Comparison of ENCODE assay signal across 8 cellular contexts in the genomic region with DNA sequence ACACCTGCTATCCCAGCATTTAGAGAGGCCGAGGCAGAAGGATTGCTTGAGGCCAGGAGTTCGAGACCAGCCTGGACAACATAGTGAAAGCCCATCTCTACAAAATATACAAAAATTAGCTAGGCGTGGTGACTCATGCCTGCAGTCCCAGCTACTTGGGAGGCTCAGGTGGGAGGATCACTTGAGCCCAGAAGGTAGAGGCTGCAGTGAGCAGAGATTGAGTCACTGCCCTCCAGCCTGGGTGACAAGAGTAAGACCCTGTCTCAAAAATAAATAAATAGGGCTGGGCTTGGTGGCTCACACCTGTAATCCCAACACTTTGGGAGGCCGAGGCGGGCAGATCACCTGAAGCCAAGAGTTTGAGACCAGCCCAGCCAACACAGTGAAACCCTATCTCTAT. TPM values are rescaled to one million over a fixed set of nuclear protein-coding genes. Genes with fewer than 3 reads are reported as not detected.
DNase-seq lines count a peak whose midpoint lies in the region; ATAC-seq, FAIRE-seq and TF ChIP-seq lines count a peak whose summit lies in the region.
"Not testable (repeated sequence)": the region's sequence is repeated elsewhere in the genome, so short reads cannot be mapped to it uniquely, and the experiment has no call there.

No MANE protein-coding gene starts in this region.

- H3K4me3 ChIP-seq in A549; astrocyte (ENCODE audit: insufficient read depth, low read depth, low read length); iPS-20b (ENCODE audit: low read length); stomach: not testable (repeated sequence)

- H3K79me2 ChIP-seq in astrocyte (ENCODE audit: insufficient read depth, low read length) = not testable (repeated sequence)

- POLR2A ChIA-PET in A549 (lab: Yijun Ruan, JAX) = interaction anchor here (0.8 to 3.9 kb wide), 3 partner anchors 12 to 157 kb away, joined by 3 to 44 read pairs (median 3); a partner anchor contains a TSS
- POLR2A ChIA-PET in activated CD8-positive, alpha-beta T cell treated with anti-CD3 and anti-CD28 coated beads, Interleukin-2, amount 10 ng/mL, durations not matched to agents 7 days and 5 days (lab: Charles Lee) = interaction anchor here (1.0 to 5.7 kb wide), 3 partner anchors 13 to 147 kb away, joined by 4 to 46 read pairs (median 5); a partner anchor contains a TSS

- not testable (repeated sequence) for H3K9ac ChIP-seq in astrocyte (ENCODE audit: low read length)
- H3K9ac ChIP-seq in iPS-20b (ENCODE audit: low read depth, low read length) = peak overlapping the region; percentile 19; the same call in 1 of the 2 replicates

- not testable (repeated sequence) for H3K9me3 ChIP-seq in A549; astrocyte (ENCODE audit: insufficient read depth, low read depth, low read length); iPS-20b (ENCODE audit: insufficient read depth, low read depth, low read length); stomach

- not testable (repeated sequence) for H3K4me1 ChIP-seq in A549; iPS-20b (ENCODE audit: insufficient read depth, low read length)
- H3K4me1 ChIP-seq in astrocyte (ENCODE audit: insufficient read depth, low read length) = peaks cover 16% of the 10 kb centered on the region
- peaks cover 11 to 23% (median 20%) of the 10 kb centered on the region in 4 donors for H3K4me1 ChIP-seq in stomach

- not testable (repeated sequence) for TF ChIP-seq EP300 in A549 (IDR thresholded peaks at IDR 0.05); stomach (IDR thresholded peaks at IDR 0.05)

- not testable (repeated sequence) for H3K4me1 Mint-ChIP-seq in T-helper 1 cell treated with Interleukin-12 subunit alpha and Interleukin-12 subunit beta and Interleukin-4 antibody, amounts not matched to agents 30 μg/mL and 1 μg/mL, for 36 hours (ENCODE audit: low read depth); astrocyte (ENCODE audit: low read depth, unreplicated experiment); nephron
- peaks cover 23% of the 10 kb centered on the region for H3K4me1 Mint-ChIP-seq in activated CD8-positive, alpha-beta T cell treated with anti-CD3 and anti-CD28 coated beads, Interleukin-2, amount 10 ng/mL, durations not matched to agents 7 days and 5 days (ENCODE audit: low read depth)

- intact Hi-C loops in stomach (cut with DNase I; ENCODE audit: low total_unique reads) = not testable (repeated sequence)

- H3K36me3 Mint-ChIP-seq in T-helper 1 cell treated with Interleukin-12 subunit alpha and Interleukin-12 subunit beta and Interleukin-4 antibody, amounts not matched to agents 30 μg/mL and 1 μg/mL, for 36 hours (ENCODE audit: low read depth); activated CD8-positive, alpha-beta T cell treated with anti-CD3 and anti-CD28 coated beads, Interleukin-2, amount 10 ng/mL, durations not matched to agents 7 days and 5 days (ENCODE audit: low read depth); astrocyte (ENCODE audit: low read depth, unreplicated experiment); nephron (ENCODE audit: low read depth): not testable (repeated sequence)

- H3K27me3 Mint-ChIP-seq in T-helper 1 cell treated with Interleukin-12 subunit alpha and Interleukin-12 subunit beta and Interleukin-4 antibody, amounts not matched to agents 30 μg/mL and 1 μg/mL, for 36 hours (ENCODE audit: low read depth); activated CD8-positive, alpha-beta T cell treated with anti-CD3 and anti-CD28 coated beads, Interleukin-2, amount 10 ng/mL, durations not matched to agents 7 days and 5 days (ENCODE audit: low read depth); astrocyte (ENCODE audit: low read depth, unreplicated experiment); nephron (ENCODE audit: low read depth): not testable (repeated sequence)

- not testable (repeated sequence) for TF ChIP-seq RAD21 in A549 (conservative IDR thresholded peaks at IDR 0.05 in 1 of 2, IDR thresholded peaks at IDR 0.05 in 1 of 2)

- ATAC-seq in A549; activated CD8-positive, alpha-beta T cell treated with anti-CD3 and anti-CD28 coated beads, Interleukin-2, amount 10 ng/mL, durations not matched to agents 7 days and 5 days: not testable (repeated sequence)

- H3K9me3 Mint-ChIP-seq in T-helper 1 cell treated with Interleukin-12 subunit alpha and Interleukin-12 subunit beta and Interleukin-4 antibody, amounts not matched to agents 30 μg/mL and 1 μg/mL, for 36 hours; activated CD8-positive, alpha-beta T cell treated with anti-CD3 and anti-CD28 coated beads, Interleukin-2, amount 10 ng/mL, durations not matched to agents 7 days and 5 days (ENCODE audit: insufficient read depth); astrocyte (ENCODE audit: unreplicated experiment); nephron: not testable (repeated sequence)

- FAIRE-seq in A549 (lab: Jason Lieb, UNC); astrocyte (lab: Jason Lieb, UNC): not testable (repeated sequence)

- peak overlapping the region; percentile 1 for H3K4me3 Mint-ChIP-seq in T-helper 1 cell treated with Interleukin-12 subunit alpha and Interleukin-12 subunit beta and Interleukin-4 antibody, amounts not matched to agents 30 μg/mL and 1 μg/mL, for 36 hours
- peak overlapping the region; percentile 53 for H3K4me3 Mint-ChIP-seq in activated CD8-positive, alpha-beta T cell treated with anti-CD3 and anti-CD28 coated beads, Interleukin-2, amount 10 ng/mL, durations not matched to agents 7 days and 5 days
- H3K4me3 Mint-ChIP-seq in astrocyte (ENCODE audit: unreplicated experiment) = peak overlapping the region; percentile 14
- H3K4me3 Mint-ChIP-seq in nephron = peak overlapping the region in 2 of 3 experiments; percentile 13 to 48

- CTCF ChIA-PET in A549 (lab: Yijun Ruan, JAX) = interaction anchor here (0.8 to 3.5 kb wide), 9 partner anchors 9 to 312 kb away, joined by 3 to 16 read pairs (median 4); a partner anchor contains a TSS
- CTCF ChIA-PET in activated CD8-positive, alpha-beta T cell treated with anti-CD3 and anti-CD28 coated beads, Interleukin-2, amount 10 ng/mL, durations not matched to agents 7 days and 5 days (lab: Charles Lee) = interaction anchor here (1.0 to 4.2 kb wide), 4 partner anchors 89 to 155 kb away, joined by 3 to 21 read pairs (median 4); no protein-coding TSS in a partner anchor

- not testable (repeated sequence) for TF ChIP-seq CTCF in A549 (IDR thresholded peaks at IDR 0.05); astrocyte (IDR thresholded peaks at IDR 0.05; ENCODE audit: insufficient read depth, low read depth, low read length); nephron (IDR thresholded peaks at IDR 0.05; ENCODE audit: unreplicated experiment in 3 of 3); stomach (IDR thresholded peaks at IDR 0.05)

- not testable (repeated sequence) for H3K27me3 ChIP-seq in astrocyte (ENCODE audit: insufficient read depth, low read length); iPS-20b (ENCODE audit: insufficient read depth, low read length); stomach

- H3K36me3 ChIP-seq in astrocyte (ENCODE audit: insufficient read depth, low read length); iPS-20b (ENCODE audit: insufficient read depth, low read depth, low read length); stomach: not testable (repeated sequence)

- not testable (repeated sequence) for H2AFZ ChIP-seq in astrocyte (ENCODE audit: low read depth, low read length)

- not testable (repeated sequence) for H3K27ac Mint-ChIP-seq in T-helper 1 cell treated with Interleukin-12 subunit alpha and Interleukin-12 subunit beta and Interleukin-4 antibody, amounts not matched to agents 30 μg/mL and 1 μg/mL, for 36 hours; astrocyte (ENCODE audit: unreplicated experiment)
- H3K27ac Mint-ChIP-seq in activated CD8-positive, alpha-beta T cell treated with anti-CD3 and anti-CD28 coated beads, Interleukin-2, amount 10 ng/mL, durations not matched to agents 7 days and 5 days = peak overlapping the region; percentile 69
- H3K27ac Mint-ChIP-seq in nephron = peak overlapping the region in 1 of 3 experiments; percentile 18

- not testable (repeated sequence) for H4K20me1 ChIP-seq in astrocyte (ENCODE audit: insufficient read depth, low read length)

- H3K4me2 ChIP-seq in A549; astrocyte (ENCODE audit: low read length): not testable (repeated sequence)

- DNase-seq in A549 (ENCODE audit: low read depth in 1 of 2, low spot score in 1 of 2); activated CD8-positive, alpha-beta T cell treated with anti-CD3 and anti-CD28 coated beads, Interleukin-2, amount 10 ng/mL, durations not matched to agents 7 days and 5 days; astrocyte (ENCODE audit: low read depth); stomach: not testable (repeated sequence)
- peak; percentile 20 for DNase-seq in HT1080 (ENCODE audit: low read depth)

- not testable (repeated sequence) for TF ChIP-seq POLR2A in A549 (IDR thresholded peaks at IDR 0.05; ENCODE audit: low read length); stomach (IDR thresholded peaks at IDR 0.05)

- 94% methylated on average over 5 of the region's 5 CpGs for WGBS in A549 (ENCODE audit: missing lambda C conversion rate)
- 93 to 98% (median 97%) methylated on average over 5 of the region's 5 CpGs for WGBS in stomach, 5 donors

- H3K27ac ChIP-seq in A549 = peak overlapping the region; percentile 68 to 98; a peak in 5 of 6 replicates
- H3K27ac ChIP-seq in astrocyte (ENCODE audit: low read depth, low read length); iPS-20b (ENCODE audit: low read length): not testable (repeated sequence)
- H3K27ac ChIP-seq in stomach = peak overlapping the region in 4 of 5 donors; percentile 29 to 72 (median 52)

RNA-seq across cellular contexts. Expression of a gene that starts 6.9 kb away (rescaled TPM):
- polyA plus RNA-seq in A549 (2011; rRNA removed) = 53.5 and 54.6 TPM in 2 replicates
- 96.0 and 132 TPM in 2 replicates for polyA plus RNA-seq in A549 (2012; cell fraction: cytosol; rRNA removed)
- 167 and 168 TPM in 2 replicates for polyA plus RNA-seq in A549 (2012; cell fraction: nucleus; rRNA removed)
- polyA plus RNA-seq in A549 (2017; fragmentation: RNase III; extraction: RNeasy Plus Mini Kit Qiagen cat#74134 plus additional on column Dnase treatment) = 93.6 to 105 TPM (median 97.7 TPM) in 3 replicates
- 53.1 and 60.5 TPM in 2 replicates for polyA minus RNA-seq in A549 (2011; rRNA and poly(A)+ RNA removed)
- 249 and 268 TPM in 2 replicates for total RNA-seq in HT1080 (2014; rRNA removed; shearing (Covaris generic))
- 158 and 169 TPM in 2 replicates for polyA plus RNA-seq in HT1080 (2015; cell fraction: cytosol; rRNA removed)
- polyA plus RNA-seq in HT1080 (2015; cell fraction: nucleus; rRNA removed) = 162 and 164 TPM in 2 replicates
- 100 to 1,000 TPM; 108 to 119 TPM for total RNA-seq in activated CD8-positive, alpha-beta T cell treated with anti-CD3 and anti-CD28 coated beads, Interleukin-2, amount 10 ng/mL, durations not matched to agents 7 days and 5 days
- 64.0 and 72.1 TPM in 2 replicates for total RNA-seq in astrocyte
- total RNA-seq in stomach = 10 to 100 TPM; 19.8 to 76.8 (median 29.0) TPM
- 10 to 100 TPM; 12.2 to 19.7 (median 13.6) TPM for polyA plus RNA-seq in stomach

RNA-seq across cellular contexts. Expression of a gene that starts 12.2 kb away (rescaled TPM):
- polyA plus RNA-seq in A549 (2011; rRNA removed) = 65.3 and 72.5 TPM in 2 replicates
- 120 and 125 TPM in 2 replicates for polyA plus RNA-seq in A549 (2012; cell fraction: cytosol; rRNA removed)
- polyA plus RNA-seq in A549 (2012; cell fraction: nucleus; rRNA removed) = 193 and 205 TPM in 2 replicates
- 38.6 to 42.4 TPM (median 39.9 TPM) in 3 replicates for polyA plus RNA-seq in A549 (2017; fragmentation: RNase III; extraction: RNeasy Plus Mini Kit Qiagen cat#74134 plus additional on column Dnase treatment)
- 42.7 and 50.1 TPM in 2 replicates for polyA minus RNA-seq in A549 (2011; rRNA and poly(A)+ RNA removed)
- 40.0 and 53.1 TPM in 2 replicates for total RNA-seq in HT1080 (2014; rRNA removed; shearing (Covaris generic))
- polyA plus RNA-seq in HT1080 (2015; cell fraction: cytosol; rRNA removed) = 40.7 and 47.0 TPM in 2 replicates
- 77.7 and 96.6 TPM in 2 replicates for polyA plus RNA-seq in HT1080 (2015; cell fraction: nucleus; rRNA removed)
- total RNA-seq in activated CD8-positive, alpha-beta T cell treated with anti-CD3 and anti-CD28 coated beads, Interleukin-2, amount 10 ng/mL, durations not matched to agents 7 days and 5 days = 10 to 100 TPM; 59.2 to 61.4 TPM
- 161 and 190 TPM in 2 replicates for total RNA-seq in astrocyte
- 100 to 1,000 TPM in 1 of 5 donors, 10 to 100 TPM in 4; 61.6 to 588 (median 91.0) TPM for total RNA-seq in stomach
- 10 to 100 TPM; 52.9 to 92.1 (median 53.8) TPM for polyA plus RNA-seq in stomach

RNA-seq across cellular contexts. Expression of a gene that starts 36.3 kb away (rescaled TPM):
- polyA plus RNA-seq in A549 (2011; rRNA removed) = 23.9 and 24.7 TPM in 2 replicates
- polyA plus RNA-seq in A549 (2012; cell fraction: cytosol; rRNA removed) = 128 and 159 TPM in 2 replicates
- 95.9 and 129 TPM in 2 replicates for polyA plus RNA-seq in A549 (2012; cell fraction: nucleus; rRNA removed)
- 73.6 to 85.7 TPM (median 81.2 TPM) in 3 replicates for polyA plus RNA-seq in A549 (2017; fragmentation: RNase III; extraction: RNeasy Plus Mini Kit Qiagen cat#74134 plus additional on column Dnase treatment)
- polyA minus RNA-seq in A549 (2011; rRNA and poly(A)+ RNA removed) = 5.7 and 9.2 TPM in 2 replicates
- total RNA-seq in HT1080 (2014; rRNA removed; shearing (Covaris generic)) = 115 and 124 TPM in 2 replicates
- polyA plus RNA-seq in HT1080 (2015; cell fraction: cytosol; rRNA removed) = 60.9 and 71.3 TPM in 2 replicates
- polyA plus RNA-seq in HT1080 (2015; cell fraction: nucleus; rRNA removed) = 28.4 and 32.7 TPM in 2 replicates
- total RNA-seq in activated CD8-positive, alpha-beta T cell treated with anti-CD3 and anti-CD28 coated beads, Interleukin-2, amount 10 ng/mL, durations not matched to agents 7 days and 5 days = 10 to 100 TPM; 75.1 to 80.2 TPM
- 93.4 and 105 TPM in 2 replicates for total RNA-seq in astrocyte
- 10 to 100 TPM in 4 of 5 donors, not detected in 1; 19.2 to 54.5 (median 27.6) TPM for total RNA-seq in stomach
- polyA plus RNA-seq in stomach = 100 to 1,000 TPM in 1 of 3 donors, 10 to 100 TPM in 2; 62.6 to 133 (median 97.8) TPM

Comparison
In these comparisons a context has a peak if more than half of its experiments do, and no peak if none do; other contexts are left out.
1. H3K4me3 Mint-ChIP-seq: peak in every context shown above with its lines; median percentile 53 in activated CD8-positive, alpha-beta T cell treated with anti-CD3 and anti-CD28 coated beads, Interleukin-2, amount 10 ng/mL, durations not matched to agents 7 days and 5 days; 30 in nephron; 14 in astrocyte; 1 in T-helper 1 cell treated with Interleukin-12 subunit alpha and Interleukin-12 subunit beta and Interleukin-4 antibody, amounts not matched to agents 30 μg/mL and 1 μg/mL, for 36 hours.